In genomic region chr20:35884541-35884865, GRCh38 we compare ENCODE assay signal across 8 cellular contexts.
DNase-seq lines count a peak whose midpoint lies in the region; ATAC-seq and TF ChIP-seq lines count a peak whose summit lies in the region.

No MANE protein-coding gene starts in this region.

- peak overlapping the region; percentile 99 for H3K27ac ChIP-seq in AG04450 (ENCODE audit: low read depth, low read length)
- peak overlapping the region; percentile 100 for H3K27ac ChIP-seq in RWPE2 (ENCODE audit: poor library complexity, severe bottlenecking)
- peak overlapping the region; percentile 70 to 88 (median 78) for H3K27ac ChIP-seq in sigmoid colon

- H3K27me3 ChIP-seq in AG04450 (ENCODE audit: control insufficient read depth, insufficient read depth, low read length) (no peaks in the 10 kb centered on the region), RWPE2 (ENCODE audit: insufficient read depth, poor library complexity, severe bottlenecking) (no peaks in the 10 kb centered on the region), sigmoid colon (no peaks in the 10 kb centered on the region)

- CTCF ChIA-PET in AG04450 (lab: Charles Lee) = interaction anchor here (0.6 to 1.9 kb wide), 12 partner anchors 10 to 221 kb away, joined by 3 to 9 read pairs (median 4); partner anchors contain the start of genes RBM39 and SCAND1
- CTCF ChIA-PET in GM10248 (lab: Yijun Ruan, JAX) = interaction anchor here (0.9 to 2.6 kb wide), 18 partner anchors 9 to 421 kb away, joined by 3 to 20 read pairs (median 4); partner anchors contain the start of gene RBM39

- H3K9me3 ChIP-seq in AG04450 (ENCODE audit: control insufficient read depth, insufficient read depth, low read length) = no peaks in the 10 kb centered on the region
- H3K9me3 ChIP-seq in RWPE2 (ENCODE audit: severe bottlenecking) = no peaks in the 10 kb centered on the region
- no peaks in the 10 kb centered on the region for H3K9me3 ChIP-seq in sigmoid colon

- WGBS in sigmoid colon, 2 donors = 60 to 74% methylated on average over 1 of the region's 1 CpG

- ATAC-seq in RWPE2 (ENCODE audit: low read depth) (no peak), GM19023 (IDR thresholded peaks at IDR 0.05; ENCODE audit: unreplicated experiment) (no peak)

- peaks cover 53% of the 10 kb centered on the region for H3K4me1 ChIP-seq in RWPE2 (ENCODE audit: insufficient read depth, poor library complexity, severe bottlenecking)
- H3K4me1 ChIP-seq in sigmoid colon = peaks cover 0 to 27% (median 15%) of the 10 kb centered on the region in 4 donors

- TF ChIP-seq EP300 in sigmoid colon (IDR thresholded peaks at IDR 0.05) = no peak

- no peak for TF ChIP-seq POLR2A in sigmoid colon (IDR thresholded peaks at IDR 0.05)

- POLR2A ChIA-PET in AG04450 (lab: Yijun Ruan, JAX) = interaction anchor here (0.5 to 3.2 kb wide), 13 partner anchors 9 to 185 kb away, joined by 3 to 34 read pairs (median 3); partner anchors contain the start of genes NFS1, PHF20, RBM39 and ROMO1
- POLR2A ChIA-PET in GM10248 (lab: Yijun Ruan, JAX) = no interaction called here

- H3K4me3 ChIP-seq in AG04450 (ENCODE audit: low read depth, low read length) = peak overlapping the region; percentile 48
- no peak overlapping the region for H3K4me3 ChIP-seq in RWPE2 (ENCODE audit: severe bottlenecking)
- peak overlapping the region; percentile 33 for H3K4me3 ChIP-seq in fibroblast of pulmonary artery (replicated peaks; ENCODE audit: low read depth, low read length)
- no peak overlapping the region for H3K4me3 ChIP-seq in sigmoid colon

- DNase-seq in AG04450 (ENCODE audit: low read depth, low spot score) (no peak), RWPE2 (ENCODE audit: low spot score) (no peak), fibroblast of pulmonary artery (ENCODE audit: low read depth) (no peak), sigmoid colon (no peak), NCI-H2081 treated with DMSO at 0.1 percent for 48 hours (lab: John Stamatoyannopoulos, UW) (no peak), SW 1271 (lab: John Stamatoyannopoulos, UW) (no peak), GM10248 (ENCODE audit: extremely low spot score) (no peak)

- intact Hi-C loops in sigmoid colon (cut with DNase I) = loop anchor here (1.0 to 10.0 kb wide), 5 partner anchors 112 to 422 kb away; partner anchors contain the start of gene PHF20

- no peak for TF ChIP-seq CTCF in AG04450 (IDR thresholded peaks at IDR 0.05; ENCODE audit: low read depth, low read length)
- peak; percentile 95 for TF ChIP-seq CTCF in RWPE2 (IDR thresholded peaks at IDR 0.05; ENCODE audit: poor library complexity, severe bottlenecking)
- no peak for TF ChIP-seq CTCF in fibroblast of pulmonary artery (IDR thresholded peaks at IDR 0.05; ENCODE audit: low read length, missing control alignments)
- peak in 1 of 4 experiments; percentile 7 for TF ChIP-seq CTCF in sigmoid colon (IDR thresholded peaks at IDR 0.05)
- no peak for TF ChIP-seq CTCF in GM10248 (IDR thresholded peaks at IDR 0.05; ENCODE audit: control extremely low read depth, extremely low read depth, low read depth, missing control alignments)

- H3K36me3 ChIP-seq in RWPE2 (ENCODE audit: low read depth) (peaks cover 25% of the 10 kb centered on the region), sigmoid colon (no peaks in the 10 kb centered on the region)

Comparison
In these comparisons a context has a peak if more than half of its experiments do, and no peak if none do; other contexts are left out.
1. H3K4me3 ChIP-seq: peak in AG04450 (single experiment) and fibroblast of pulmonary artery (single experiment); none in RWPE2 (single experiment) and sigmoid colon (0 of 4).
2. Peak in every context shown above with its lines, with median percentiles within 50 percentile points of each other: H3K27ac ChIP-seq.